1 cellular context compared by ENCODE assay signal in the genomic region with DNA sequence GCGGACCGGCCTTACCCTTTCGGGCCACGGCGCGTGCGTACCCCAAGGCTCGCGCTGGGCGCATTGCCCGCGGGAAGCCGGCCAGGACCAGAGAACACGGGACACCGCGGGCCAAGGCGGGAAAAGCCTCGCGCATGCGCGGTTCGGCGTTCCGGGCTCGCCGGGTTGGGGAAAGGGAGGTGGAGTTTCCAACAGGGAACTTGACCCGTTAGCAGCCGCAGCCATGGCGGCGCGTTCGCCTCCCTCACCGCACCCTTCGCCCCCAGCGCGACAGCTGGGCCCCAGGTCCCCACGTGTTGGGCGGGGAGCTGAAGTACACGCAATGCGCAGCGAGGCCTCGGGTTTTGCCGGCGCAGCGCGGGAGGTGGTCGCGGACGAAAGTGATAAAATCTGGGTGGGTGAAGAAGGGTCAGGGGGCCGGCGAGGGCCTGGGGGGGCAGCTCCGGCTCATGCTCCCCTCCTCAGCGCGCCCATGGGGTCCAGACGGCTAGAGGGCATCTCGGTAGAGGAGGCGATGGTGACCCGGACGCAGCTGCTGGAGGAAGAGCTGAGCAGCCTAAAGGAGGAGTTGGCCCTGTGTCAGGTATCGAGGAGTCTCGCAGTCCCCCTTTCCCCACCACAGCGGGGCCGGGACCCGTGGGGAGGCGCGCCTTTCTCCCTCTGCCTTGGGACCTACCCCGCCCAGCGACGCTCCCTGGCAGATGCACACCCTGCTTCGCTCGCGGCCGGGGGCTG.
A peak's percentile ranks its signal among the peaks of the same experiment; 100 is the strongest.
TF ChIP-seq lines count a peak whose summit lies in the region.

A gene with protein sequence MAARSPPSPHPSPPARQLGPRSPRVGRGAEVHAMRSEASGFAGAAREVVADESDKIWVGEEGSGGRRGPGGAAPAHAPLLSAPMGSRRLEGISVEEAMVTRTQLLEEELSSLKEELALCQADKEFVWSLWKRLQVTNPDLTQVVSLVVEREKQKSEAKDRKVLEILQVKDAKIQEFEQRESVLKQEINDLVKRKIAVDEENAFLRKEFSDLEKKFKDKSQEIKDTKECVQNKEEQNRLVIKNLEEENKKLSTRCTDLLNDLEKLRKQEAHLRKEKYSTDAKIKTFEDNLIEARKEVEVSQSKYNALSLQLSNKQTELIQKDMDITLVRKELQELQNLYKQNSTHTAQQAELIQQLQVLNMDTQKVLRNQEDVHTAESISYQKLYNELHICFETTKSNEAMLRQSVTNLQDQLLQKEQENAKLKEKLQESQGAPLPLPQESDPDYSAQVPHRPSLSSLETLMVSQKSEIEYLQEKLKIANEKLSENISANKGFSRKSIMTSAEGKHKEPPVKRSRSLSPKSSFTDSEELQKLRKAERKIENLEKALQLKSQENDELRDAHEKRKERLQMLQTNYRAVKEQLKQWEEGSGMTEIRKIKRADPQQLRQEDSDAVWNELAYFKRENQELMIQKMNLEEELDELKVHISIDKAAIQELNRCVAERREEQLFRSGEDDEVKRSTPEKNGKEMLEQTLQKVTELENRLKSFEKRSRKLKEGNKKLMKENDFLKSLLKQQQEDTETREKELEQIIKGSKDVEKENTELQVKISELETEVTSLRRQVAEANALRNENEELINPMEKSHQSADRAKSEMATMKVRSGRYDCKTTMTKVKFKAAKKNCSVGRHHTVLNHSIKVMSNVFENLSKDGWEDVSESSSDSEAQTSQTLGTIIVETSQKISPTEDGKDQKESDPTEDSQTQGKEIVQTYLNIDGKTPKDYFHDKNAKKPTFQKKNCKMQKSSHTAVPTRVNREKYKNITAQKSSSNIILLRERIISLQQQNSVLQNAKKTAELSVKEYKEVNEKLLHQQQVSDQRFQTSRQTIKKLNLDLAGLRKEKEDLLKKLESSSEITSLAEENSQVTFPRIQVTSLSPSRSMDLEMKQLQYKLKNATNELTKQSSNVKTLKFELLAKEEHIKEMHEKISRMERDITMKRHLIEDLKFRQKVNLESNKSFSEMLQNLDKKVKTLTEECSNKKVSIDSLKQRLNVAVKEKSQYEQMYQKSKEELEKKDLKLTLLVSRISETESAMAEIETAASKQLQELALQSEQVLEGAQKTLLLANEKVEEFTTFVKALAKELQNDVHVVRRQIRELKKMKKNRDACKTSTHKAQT (N-terminal part only) (plus strand): TSS at position 198 of the 735 bp plus-strand sequence. CDS start 26 bp downstream, at position 224.

TF ChIP-seq in H1, 55 proteins besides CTCF, POLR2A, EP300 and RAD21 (continued from another document):
- TF ChIP-seq RBBP5 (IDR thresholded peaks at IDR 0.05; ENCODE audit: borderline replicate concordance, low read depth, low read length) (peak; percentile 94; the same call in 1 of the 2 replicates), SRF (IDR thresholded peaks at IDR 0.05; ENCODE audit: low read depth, low read length) (no peak), TAF1 (IDR thresholded peaks at IDR 0.05; ENCODE audit: low read depth, low read length) (peak; percentile 88), PHF8 (conservative IDR thresholded peaks at IDR 0.05; ENCODE audit: low read depth, low read length) (peak; percentile 89), YY1 (IDR thresholded peaks at IDR 0.05; ENCODE audit: low read depth, low read length) (peak; percentile 90), KDM5A (IDR thresholded peaks at IDR 0.05; ENCODE audit: low read length) (no peak), RNF2 (IDR thresholded peaks at IDR 0.05; ENCODE audit: borderline replicate concordance, low read depth, low read length, missing control alignments, poor library complexity, severe bottlenecking) (peak; percentile 50), NRF1 (IDR thresholded peaks at IDR 0.05; ENCODE audit: low read depth, low read length) (peak; percentile 78), POLR2AphosphoS5 (IDR thresholded peaks at IDR 0.05; ENCODE audit: low read depth, low read length) (peak; percentile 77), TAF7 (optimal IDR thresholded peaks at IDR 0.05; ENCODE audit: borderline replicate concordance, low read depth, low read length) (peak; percentile 37), TBP (IDR thresholded peaks at IDR 0.05; ENCODE audit: low read depth, low read length) (peak; percentile 67; the same call in 1 of the 2 replicates), ASH2L (IDR thresholded peaks at IDR 0.05; ENCODE audit: low read length) (peak; percentile 92), HDAC2 (IDR thresholded peaks at IDR 0.05; ENCODE audit: borderline replicate concordance in 1 of 2, low read depth in 2 of 2, low read length in 2 of 2) (no peak; a peak in 1 of 4 replicates), CHD2 (IDR thresholded peaks at IDR 0.05; ENCODE audit: low read length) (peak; percentile 75), GTF2F1 (IDR thresholded peaks at IDR 0.05; ENCODE audit: borderline replicate concordance, low read depth, low read length) (0 out of 2 replicates have a peak, but pooled peaks have one; percentile 13), EGR1 (IDR thresholded peaks at IDR 0.05; ENCODE audit: borderline replicate concordance, low read depth, low read length) (0 out of 2 replicates have a peak, but pooled peaks have one; percentile 39)
- TF ChIP-seq, protein P1, sequence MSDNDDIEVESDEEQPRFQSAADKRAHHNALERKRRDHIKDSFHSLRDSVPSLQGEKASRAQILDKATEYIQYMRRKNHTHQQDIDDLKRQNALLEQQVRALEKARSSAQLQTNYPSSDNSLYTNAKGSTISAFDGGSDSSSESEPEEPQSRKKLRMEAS (IDR thresholded peaks at IDR 0.05), result peak; percentile 99
- TF ChIP-seq, protein P2, sequence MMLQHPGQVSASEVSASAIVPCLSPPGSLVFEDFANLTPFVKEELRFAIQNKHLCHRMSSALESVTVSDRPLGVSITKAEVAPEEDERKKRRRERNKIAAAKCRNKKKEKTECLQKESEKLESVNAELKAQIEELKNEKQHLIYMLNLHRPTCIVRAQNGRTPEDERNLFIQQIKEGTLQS (IDR thresholded peaks at IDR 0.05; ENCODE audit: insufficient read depth, low read depth, low read length), result no peak
- TF ChIP-seq, protein P3, sequence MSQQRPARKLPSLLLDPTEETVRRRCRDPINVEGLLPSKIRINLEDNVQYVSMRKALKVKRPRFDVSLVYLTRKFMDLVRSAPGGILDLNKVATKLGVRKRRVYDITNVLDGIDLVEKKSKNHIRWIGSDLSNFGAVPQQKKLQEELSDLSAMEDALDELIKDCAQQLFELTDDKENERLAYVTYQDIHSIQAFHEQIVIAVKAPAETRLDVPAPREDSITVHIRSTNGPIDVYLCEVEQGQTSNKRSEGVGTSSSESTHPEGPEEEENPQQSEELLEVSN (IDR thresholded peaks at IDR 0.05), result peak; percentile 100
